ENCODE assay signal across 1 cellular context in the genomic region with DNA sequence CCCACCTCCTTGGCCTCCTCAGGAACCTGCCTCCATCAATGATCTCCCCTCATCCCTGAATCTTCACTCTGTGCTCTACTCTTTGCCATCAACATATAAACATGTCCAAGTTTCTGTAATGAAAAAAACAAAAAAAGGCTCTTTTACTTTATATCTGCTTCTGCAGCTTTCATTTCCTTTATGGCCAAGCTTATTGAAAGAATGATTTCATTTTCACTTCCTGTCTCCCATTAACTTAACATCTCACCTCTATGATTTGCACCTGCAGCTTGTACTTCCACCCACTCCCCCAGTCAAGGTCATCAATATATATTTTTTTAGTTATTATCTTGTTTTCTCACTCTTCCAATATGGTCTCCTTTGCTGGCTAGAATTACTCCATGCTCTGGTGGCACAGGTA.
A peak's percentile ranks its signal among the peaks of the same experiment; 100 is the strongest.
TF ChIP-seq lines count a peak whose summit lies in the region.

No MANE protein-coding gene starts in this region.

TF ChIP-seq in GM12878, 131 proteins besides CTCF, POLR2A, EP300 and RAD21:
- TF ChIP-seq ZNF24 (IDR thresholded peaks at IDR 0.05) (peak; percentile 65; the same call in 1 of the 2 replicates), SPI1 (IDR thresholded peaks at IDR 0.05; ENCODE audit: borderline replicate concordance, insufficient read depth, low read depth, low read length) (peak; percentile 45; the same call in 1 of the 2 replicates), IKZF2 (IDR thresholded peaks at IDR 0.05) (peak in 1 of 2 experiments; percentile 26; a peak in 2 of 4 replicates), ATF7 (IDR thresholded peaks at IDR 0.05; ENCODE audit: low read depth) (peak; percentile 58; the same call in 1 of the 2 replicates), IKZF1 (conservative IDR thresholded peaks at IDR 0.05) (peak; percentile 29; the same call in 1 of the 2 replicates), RELA (IDR thresholded peaks at IDR 0.05; ENCODE audit: borderline replicate concordance, partially characterized antibody) (no peak)
